Comparison of ENCODE assay signal across 9 cellular contexts in the genomic region with DNA sequence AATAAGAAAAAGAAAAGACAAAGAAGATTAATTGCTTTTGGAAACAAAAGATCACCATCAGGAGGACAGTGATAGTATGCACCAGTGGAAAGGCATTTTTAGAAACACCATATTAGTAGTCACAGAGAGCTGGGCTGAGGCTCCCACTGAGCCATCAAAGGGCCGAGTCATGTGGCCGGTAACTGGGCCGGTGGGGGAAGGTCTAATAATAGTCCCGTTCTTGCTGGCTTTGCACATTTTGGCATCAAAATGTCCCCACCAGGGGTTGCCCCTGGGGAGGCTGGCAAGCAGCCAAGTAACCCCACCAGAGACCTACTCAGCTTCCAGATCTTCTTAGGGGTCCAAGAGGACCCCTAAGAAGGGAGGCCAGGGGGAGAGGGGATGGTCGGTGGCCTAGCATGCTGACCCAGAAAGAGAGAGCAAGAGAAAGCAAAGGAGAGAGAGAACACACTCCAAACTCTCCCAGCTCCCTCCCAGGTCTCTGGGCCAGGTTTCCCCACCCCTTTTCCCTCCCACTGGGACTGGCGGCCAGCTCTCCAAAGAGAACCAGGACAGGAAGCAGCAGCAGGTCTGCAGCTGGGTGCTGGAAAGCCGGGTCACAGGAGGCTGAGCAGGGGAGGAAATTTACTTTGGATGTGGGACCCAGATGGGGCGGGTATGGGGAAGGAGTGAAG.
DNase-seq lines count a peak whose midpoint lies in the region; ATAC-seq, FAIRE-seq and TF ChIP-seq lines count a peak whose summit lies in the region.
"Had no signal": no experiment of that assay in that cellular context is flagged by ENCODE, and none has a peak within 500 bp of the region (broad histone marks: within the 10 kb centered on the region; RNA-seq: fewer than 3 reads in every experiment).

No MANE protein-coding gene starts in this region.

- DNase-seq in astrocyte of the spinal cord (ENCODE audit: low read depth, low spot score) (peak; percentile 64), iPS-NIHi11 (ENCODE audit: low spot score) (peak; percentile 81), smooth muscle cell of the brain vasculature (ENCODE audit: low read depth, low spot score) (peak; percentile 20), T-cell (no peak), GM12892 (ENCODE audit: insufficient read length) (no peak), COLO829 (ENCODE audit: low spot score) (no peak)
- DNase-seq in effector memory CD4-positive, alpha-beta T cell = no peak
- DNase-seq: activated naive CD4-positive, alpha-beta T cell treated with anti-CD3 and anti-CD28 coated beads, Interleukin-2, amount 50 U/mL, for 16 hours had no signal

- H3K4me3 Mint-ChIP-seq in T-cell = no peak overlapping the region

- POLR2A ChIA-PET in T-cell (lab: Charles Lee) = no interaction called here

- H3K27ac Mint-ChIP-seq in T-cell = no peak overlapping the region

- TF ChIP-seq CTCF in astrocyte of the spinal cord (IDR thresholded peaks at IDR 0.05; ENCODE audit: low read depth, low read length) = no peak

- H3K27ac ChIP-seq in HUES64 (ENCODE audit: low read depth, low read length) = peak overlapping the region; percentile 75
- H3K27ac ChIP-seq in effector memory CD4-positive, alpha-beta T cell (ENCODE audit: insufficient read depth, low read length, poor library complexity, severe bottlenecking) = no peak overlapping the region

- in situ Hi-C loops in astrocyte of the spinal cord (cut with HindIII; ENCODE audit: low sequenced_read_pairs) = no loop called here

- H3K27me3 Mint-ChIP-seq in T-cell = peaks cover 12 to 18% of the 10 kb centered on the region in 2 donors

- no peak for TF ChIP-seq POLR2A in GM12892 (IDR thresholded peaks at IDR 0.05; ENCODE audit: low read depth, low read length)

- 8% methylated on average over 8 of the region's 8 CpGs for WGBS in HUES64

- peaks cover 0 to 5% (median 4%) of the 10 kb centered on the region in 3 donors for H3K9me3 Mint-ChIP-seq in T-cell

- no peak for FAIRE-seq in GM12892 (lab: Jason Lieb, UNC)

- 0 out of 2 replicates have a peak, but pooled peaks cover 2% of the 10 kb centered on the region for H3K9me3 ChIP-seq in HUES64 (ENCODE audit: insufficient read depth, low read depth, low read length)
- H3K9me3 ChIP-seq in effector memory CD4-positive, alpha-beta T cell (ENCODE audit: control insufficient read depth, low read length) = no peaks in the 10 kb centered on the region

- CTCF ChIA-PET in T-cell (lab: Charles Lee) = no interaction called here

- H3K4me1 Mint-ChIP-seq in T-cell = no peaks in the 10 kb centered on the region

- H3K36me3 ChIP-seq in HUES64 (ENCODE audit: insufficient read depth, low read length) = no peaks in the 10 kb centered on the region
- H3K36me3 ChIP-seq in effector memory CD4-positive, alpha-beta T cell (ENCODE audit: control insufficient read depth, insufficient read depth, low read length) = no peaks in the 10 kb centered on the region

- peaks cover 21% of the 10 kb centered on the region for H3K4me1 ChIP-seq in HUES64 (ENCODE audit: insufficient read depth, low read length)
- H3K4me1 ChIP-seq in effector memory CD4-positive, alpha-beta T cell (ENCODE audit: control insufficient read depth, insufficient read depth, low read length, poor library complexity, severe bottlenecking) = no peaks in the 10 kb centered on the region

- H3K4me3 ChIP-seq in HUES64 (ENCODE audit: low read length) = no peak overlapping the region
- H3K4me3 ChIP-seq in astrocyte of the spinal cord (ENCODE audit: low read depth, low read length) = no peak overlapping the region
- no peak overlapping the region for H3K4me3 ChIP-seq in effector memory CD4-positive, alpha-beta T cell (ENCODE audit: insufficient read depth, low read depth, low read length, poor library complexity, severe bottlenecking)

- no peaks in the 10 kb centered on the region for H3K36me3 Mint-ChIP-seq in T-cell

- H3K9ac ChIP-seq in HUES64 (ENCODE audit: low read depth, low read length) = no peak overlapping the region; the same call in 1 of the 2 replicates

- no peak for ATAC-seq in T-cell (replicated peaks in 1 of 4)

- no peaks in the 10 kb centered on the region for H3K27me3 ChIP-seq in HUES64 (ENCODE audit: insufficient read depth, low read length)
- H3K27me3 ChIP-seq in effector memory CD4-positive, alpha-beta T cell (replicated peaks; ENCODE audit: control insufficient read depth, insufficient read depth, low read length, poor library complexity, severe bottlenecking) = no peaks in the 10 kb centered on the region

Comparison
In these comparisons a context has a peak if more than half of its experiments do, and no peak if none do; other contexts are left out.
1. DNase-seq: peak in astrocyte of the spinal cord (single experiment), iPS-NIHi11 (single experiment) and smooth muscle cell of the brain vasculature (single experiment); none in T-cell (0 of 34), GM12892 (single experiment), effector memory CD4-positive, alpha-beta T cell (0 of 3) and COLO829 (single experiment).